ENCODE assay signal across 8 cellular contexts in the genomic region with DNA sequence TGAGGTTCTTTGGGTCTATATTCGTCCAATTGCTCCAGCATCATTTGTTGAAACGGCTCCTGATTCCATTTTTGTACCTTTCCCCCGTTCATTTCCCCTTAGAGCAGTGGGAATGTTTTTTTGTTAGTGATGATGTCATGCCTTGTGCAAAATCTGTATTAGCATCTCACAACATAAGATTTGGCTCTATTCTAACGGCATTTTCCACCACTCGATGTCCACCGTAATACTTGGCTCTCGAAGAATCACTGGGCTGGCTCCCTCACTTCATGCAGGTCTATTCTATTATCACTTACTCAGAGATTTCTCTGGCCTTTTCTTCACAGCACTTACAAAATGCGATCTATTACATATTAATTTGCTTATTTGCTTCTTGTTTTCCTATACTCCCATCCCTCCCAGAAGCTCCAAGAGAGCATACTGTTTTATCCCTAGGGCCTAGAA. TPM values are rescaled to one million over a fixed set of nuclear protein-coding genes. Genes with fewer than 3 reads are reported as not detected.
DNase-seq lines count a peak whose midpoint lies in the region; ATAC-seq and TF ChIP-seq lines count a peak whose summit lies in the region.

No MANE protein-coding gene starts in this region.

- H3K36me3 ChIP-seq in A673 (ENCODE audit: insufficient read depth, low read length, poor library complexity, severe bottlenecking), result peaks cover 21% of the 10 kb centered on the region
- peaks cover 0 to under 1% (median 0%) of the 10 kb centered on the region in 3 donors for H3K36me3 ChIP-seq in Peyer's patch
- H3K36me3 ChIP-seq in cardiac muscle cell, result peaks cover 2% of the 10 kb centered on the region

- peak overlapping the region; percentile 84 for H3K27ac ChIP-seq in A673 (ENCODE audit: low read depth, low read length, poor library complexity, severe bottlenecking)
- peak overlapping the region; percentile 68 to 84 (median 74) for H3K27ac ChIP-seq in Peyer's patch
- peak overlapping the region; percentile 94 for H3K27ac ChIP-seq in cardiac muscle cell

- DNase-seq in A673 (ENCODE audit: low spot score) (peak; percentile 48), Peyer's patch (no peak), cardiac muscle cell (ENCODE audit: low read depth in 1 of 2, low spot score in 1 of 2) (peak in 1 of 2 donors; percentile 44), stromal cell of bone marrow (ENCODE audit: low read depth) (peak; percentile 18)
- DNase-seq in stimulated activated CD4-positive, alpha-beta T cell treated with anti-CD3 and anti-CD28 coated beads, Interleukin-4, amount 100 ng/mL, for 4 hours, result no peak
- DNase-seq in effector CD8-positive, alpha-beta T cell (lab: John Stamatoyannopoulos, UW), result no peak

- TSS peak; percentile 99 for BruUV-seq in A673 (replicated peaks; lab: Mats Ljungman, UMichigan)

- no peak for TF ChIP-seq POLR2A in Peyer's patch (IDR thresholded peaks at IDR 0.05)

- CTCF ChIA-PET in A673 (lab: Charles Lee), result interaction anchor here (0.7 to 1.2 kb wide), 3 partner anchors 13 to 152 kb away, joined by 3 to 11 read pairs (median 3); no protein-coding TSS in a partner anchor

- peak overlapping the region; percentile 62 for H3K4me3 ChIP-seq in A673 (ENCODE audit: low read depth, low read length, poor library complexity, severe bottlenecking)
- H3K4me3 ChIP-seq in Peyer's patch, result peak overlapping the region; percentile 10 to 63 (median 14)
- H3K4me3 ChIP-seq in cardiac muscle cell, result peak overlapping the region; percentile 21

- ATAC-seq in GM21390 (IDR thresholded peaks at IDR 0.05; ENCODE audit: unreplicated experiment) (peak; percentile 6), GM21825 (IDR thresholded peaks at IDR 0.05; ENCODE audit: unreplicated experiment) (no peak)

- POLR2A ChIA-PET in A673 (lab: Charles Lee; ENCODE audit: low non-redundant PET), result no interaction called here

- no peak for TF ChIP-seq CTCF in A673 (conservative IDR thresholded peaks at IDR 0.05; ENCODE audit: low read depth, low read length)
- no peak for TF ChIP-seq CTCF in Peyer's patch (IDR thresholded peaks at IDR 0.05)
- TF ChIP-seq CTCF in cardiac muscle cell (IDR thresholded peaks at IDR 0.05; ENCODE audit: low read depth, low read length), result no peak

- intact Hi-C loops in A673 (cut with micrococcal nuclease; ENCODE audit: unreplicated experiment), result loop anchor here (1.0 to 10.0 kb wide), 6 partner anchors 95 to 438 kb away; a partner anchor contains a TSS

- no peaks in the 10 kb centered on the region for H3K27me3 ChIP-seq in A673 (replicated peaks; ENCODE audit: insufficient read depth, low read depth, low read length, poor library complexity)
- no peaks in the 10 kb centered on the region for H3K27me3 ChIP-seq in Peyer's patch
- H3K27me3 ChIP-seq in cardiac muscle cell, result no peaks in the 10 kb centered on the region

- H3K4me1 ChIP-seq in A673 (ENCODE audit: insufficient read depth, low read length, poor library complexity, severe bottlenecking) (peaks cover 16% of the 10 kb centered on the region), Peyer's patch (peaks cover 0 to 20% (median 0%) of the 10 kb centered on the region in 4 donors), cardiac muscle cell (ENCODE audit: low read depth) (peaks cover 5% of the 10 kb centered on the region)

- no peaks in the 10 kb centered on the region for H3K9me3 ChIP-seq in A673 (ENCODE audit: low read depth, low read length, poor library complexity, severe bottlenecking)
- H3K9me3 ChIP-seq in Peyer's patch, result no peaks in the 10 kb centered on the region
- H3K9me3 ChIP-seq in cardiac muscle cell (ENCODE audit: low read depth), result no peaks in the 10 kb centered on the region

RNA-seq across cellular contexts. Expression of a gene that starts 0.6 kb away (rescaled TPM):
- total RNA-seq in A673 (2021) (445 and 498 TPM in 2 replicates), Peyer's patch (10 to 100 TPM in 2 of 4 donors, 1 to 10 TPM in 2; 6.3 to 37.1 (median 12.0) TPM), cardiac muscle cell (58.9 and 104 TPM in 2 replicates)
- polyA plus RNA-seq in cardiac muscle cell, result 115 and 194 TPM in 2 replicates

RNA-seq across cellular contexts. Expression of a gene that starts 13.4 kb away (rescaled TPM):
- total RNA-seq in A673 (2021) (776 and 780 TPM in 2 replicates), Peyer's patch (100 to 1,000 TPM; 143 to 276 (median 160) TPM), cardiac muscle cell (393 and 614 TPM in 2 replicates)
- polyA plus RNA-seq in cardiac muscle cell, result 363 and 585 TPM in 2 replicates

RNA-seq across cellular contexts. Expression of a gene that starts 32.1 kb away (rescaled TPM):
- total RNA-seq in A673 (2021) (82.0 and 84.9 TPM in 2 replicates), Peyer's patch (100 to 1,000 TPM; 104 to 149 (median 132) TPM), cardiac muscle cell (24.5 and 66.2 TPM in 2 replicates)
- polyA plus RNA-seq in cardiac muscle cell, result 12.1 and 28.6 TPM in 2 replicates

Comparison
In these comparisons a context has a peak if more than half of its experiments do, and no peak if none do; other contexts are left out.
1. DNase-seq: peak in A673 (single experiment) and stromal cell of bone marrow (single experiment); none in Peyer's patch (0 of 3), stimulated activated CD4-positive, alpha-beta T cell treated with anti-CD3 and anti-CD28 coated beads, Interleukin-4, amount 100 ng/mL, for 4 hours (0 of 2) and effector CD8-positive, alpha-beta T cell (single experiment).
2. Peak in every context shown above with its lines, with median percentiles within 50 percentile points of each other: H3K27ac ChIP-seq and H3K4me3 ChIP-seq.